31 cellular contexts compared by ENCODE assay signal in the genomic region with DNA sequence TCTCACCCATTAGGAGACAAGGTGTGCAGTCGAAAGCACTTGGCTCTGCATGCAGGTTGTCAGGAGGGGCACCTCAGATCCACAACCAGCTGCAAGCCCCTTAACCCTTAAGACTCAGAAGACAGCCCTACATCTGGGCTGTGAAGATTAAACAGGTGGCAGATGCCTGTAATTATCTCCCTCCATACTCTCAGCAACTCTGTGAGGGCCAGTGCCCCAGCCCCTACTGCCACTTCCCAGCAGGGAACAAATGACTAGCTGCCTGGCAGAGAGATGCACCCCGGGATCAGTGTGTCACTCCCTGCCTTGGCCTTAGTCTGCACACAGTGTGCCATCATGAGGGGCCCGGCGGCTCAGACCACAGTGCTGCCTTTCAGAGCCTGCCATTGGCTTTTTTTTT. TPM values are rescaled to one million over a fixed set of nuclear protein-coding genes. Genes with fewer than 3 reads are reported as not detected.
DNase-seq lines count a peak whose midpoint lies in the region; ATAC-seq and TF ChIP-seq lines count a peak whose summit lies in the region.
"Had no signal": no experiment of that assay in that cellular context is flagged by ENCODE, and none has a peak within 500 bp of the region (broad histone marks: within the 10 kb centered on the region; RNA-seq: fewer than 3 reads in every experiment).

No MANE protein-coding gene starts in this region.

- no peak for TF ChIP-seq CTCF in right atrium auricular region (IDR thresholded peaks at IDR 0.05)

- no peaks in the 10 kb centered on the region for H3K36me3 ChIP-seq in right atrium auricular region
- H3K36me3 ChIP-seq: BE2C had no signal

- H3K9me3 ChIP-seq in right cardiac atrium (ENCODE audit: control insufficient read depth, low read length): no peaks in the 10 kb centered on the region
- no peaks in the 10 kb centered on the region for H3K9me3 ChIP-seq in right atrium auricular region
- H3K9me3 ChIP-seq: BE2C had no signal

- intact Hi-C loops in right cardiac atrium (cut with DNase I): no loop called here

- ATAC-seq in right cardiac atrium (no peak), HG03439 (IDR thresholded peaks at IDR 0.05; ENCODE audit: unreplicated experiment) (no peak)
- ATAC-seq: GM23338, K562, T-cell had no signal

- 93% methylated on average over 4 of the region's 4 CpGs for WGBS in right cardiac atrium

- DNase-seq in NCI-H1105 treated with DMSO at 0.1 percent for 48 hours (lab: John Stamatoyannopoulos, UW) (peak; percentile 15), NCI-H1105 (lab: John Stamatoyannopoulos, UW) (no peak), right cardiac atrium (peak in 2 of 3 donors; percentile 16 to 32), right atrium auricular region (ENCODE audit: low spot score) (no peak), NCI-H524 (lab: John Stamatoyannopoulos, UW) (peak; percentile 94 to 97)
- DNase-seq in stimulated activated naive CD4-positive, alpha-beta T cell treated with Interleukin-2 at 50 U/mL for 16 hours (lab: John Stamatoyannopoulos, UW): no peak
- DNase-seq in activated CD4-positive, alpha-beta T cell treated with anti-CD3 and anti-CD28 coated beads for 48 hours: no peak
- DNase-seq: 8988T; ACHN; BE2C; Calu3; CD8-positive, alpha-beta memory T cell; H9; HFFc6; Kasumi-1; MV-4-11; NCI-H146; NCI-H1930; NCI-H2107; NCI-H526; NK-92 treated with Interleukin-12 subunit alpha and Interleukin-12 subunit beta, amount 100 ng/mL, for 24 hours; RPMI8226; SHP77; T-cell had no signal

- H3K27ac ChIP-seq in right cardiac atrium (ENCODE audit: low read length) (no peak overlapping the region), right atrium auricular region (no peak overlapping the region)

- H3K4me1 ChIP-seq in right cardiac atrium (ENCODE audit: control insufficient read depth, insufficient read depth, low read length): no peaks in the 10 kb centered on the region
- H3K4me1 ChIP-seq in right atrium auricular region: peaks cover 0 to 7% of the 10 kb centered on the region in 2 donors

- H3K4me3 ChIP-seq in right cardiac atrium (ENCODE audit: low read length) (no peak overlapping the region), right atrium auricular region (no peak overlapping the region)
- H3K4me3 ChIP-seq: GM23338, K562 had no signal

- H3K27me3 ChIP-seq in right cardiac atrium (ENCODE audit: control insufficient read depth, insufficient read depth) (no peaks in the 10 kb centered on the region), right atrium auricular region (no peaks in the 10 kb centered on the region)
- H3K27me3 ChIP-seq: BE2C had no signal

RNA-seq across cellular contexts. Expression of a gene that starts 42.0 kb away (rescaled TPM):
- total RNA-seq in right cardiac atrium: under 1 TPM in 3 of 4 donors, not detected in 1; 0.14 to 0.26 (median 0.17) TPM
- 0.02 TPM for polyA plus RNA-seq in right cardiac atrium
- 1 to 10 TPM; 1.6 to 3.5 TPM for total RNA-seq in right atrium auricular region
- total RNA-seq: Calu3; CD8-positive, alpha-beta memory T cell; HFFc6; M059J; SK-MEL-5; T-helper 2 cell treated with Interferon-gamma antibody and Interleukin-4, amounts not matched to agents 100 ng/mL and 5 ng/mL, for 36 hours had no signal
- polyA plus RNA-seq: CD14-positive monocyte had no signal

Comparison
In these comparisons a context has a peak if more than half of its experiments do, and no peak if none do; other contexts are left out.
1. DNase-seq: peak in NCI-H1105 treated with DMSO at 0.1 percent for 48 hours (single experiment), right cardiac atrium (2 of 3) and NCI-H524 (2 of 2); none in NCI-H1105 (single experiment), right atrium auricular region (single experiment), stimulated activated naive CD4-positive, alpha-beta T cell treated with Interleukin-2 at 50 U/mL for 16 hours (single experiment) and activated CD4-positive, alpha-beta T cell treated with anti-CD3 and anti-CD28 coated beads for 48 hours (single experiment).